Comparison of ENCODE assay signal across 1 cellular context in the genomic region with DNA sequence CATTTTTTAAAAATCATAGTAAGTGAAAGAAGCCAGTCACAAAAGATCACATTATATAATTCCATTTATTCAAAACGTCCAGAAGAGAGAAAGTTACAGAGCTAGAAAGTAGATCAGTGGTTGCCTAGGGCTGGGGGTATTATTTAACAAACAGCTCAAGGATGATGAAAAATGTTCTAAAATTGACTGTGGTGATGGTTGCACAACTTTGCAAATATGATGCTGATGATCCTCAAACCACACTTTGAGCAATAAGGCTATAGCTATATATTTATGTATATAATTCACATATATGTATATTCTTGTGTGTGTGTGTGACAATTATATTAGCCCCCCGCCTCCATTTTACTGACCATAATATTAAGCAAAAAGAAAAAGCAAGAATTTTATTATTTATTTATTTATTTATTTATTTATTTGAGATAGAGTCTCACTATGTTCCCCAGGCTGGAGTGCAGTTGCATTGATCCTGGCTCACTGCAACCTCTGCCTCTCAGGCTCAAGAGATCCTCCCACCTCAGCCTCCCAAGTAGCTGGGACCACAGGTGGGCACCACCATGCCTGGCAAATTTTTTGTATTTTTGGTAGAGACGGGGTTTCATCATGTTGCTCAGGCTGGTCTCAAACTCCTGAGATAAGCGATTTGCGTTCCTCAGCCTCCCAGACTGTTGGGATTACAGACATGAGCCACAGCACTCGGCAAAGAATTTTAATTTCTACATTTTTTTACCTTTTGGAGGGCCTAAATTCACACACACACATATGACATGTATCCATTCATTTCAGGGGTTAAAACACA.
TF ChIP-seq lines count a peak whose summit lies in the region.

No MANE protein-coding gene starts in this region.

TF ChIP-seq in GM23338, 12 proteins besides CTCF, POLR2A, EP300 and RAD21 (continued from another document):
- TF ChIP-seq, protein P1, sequence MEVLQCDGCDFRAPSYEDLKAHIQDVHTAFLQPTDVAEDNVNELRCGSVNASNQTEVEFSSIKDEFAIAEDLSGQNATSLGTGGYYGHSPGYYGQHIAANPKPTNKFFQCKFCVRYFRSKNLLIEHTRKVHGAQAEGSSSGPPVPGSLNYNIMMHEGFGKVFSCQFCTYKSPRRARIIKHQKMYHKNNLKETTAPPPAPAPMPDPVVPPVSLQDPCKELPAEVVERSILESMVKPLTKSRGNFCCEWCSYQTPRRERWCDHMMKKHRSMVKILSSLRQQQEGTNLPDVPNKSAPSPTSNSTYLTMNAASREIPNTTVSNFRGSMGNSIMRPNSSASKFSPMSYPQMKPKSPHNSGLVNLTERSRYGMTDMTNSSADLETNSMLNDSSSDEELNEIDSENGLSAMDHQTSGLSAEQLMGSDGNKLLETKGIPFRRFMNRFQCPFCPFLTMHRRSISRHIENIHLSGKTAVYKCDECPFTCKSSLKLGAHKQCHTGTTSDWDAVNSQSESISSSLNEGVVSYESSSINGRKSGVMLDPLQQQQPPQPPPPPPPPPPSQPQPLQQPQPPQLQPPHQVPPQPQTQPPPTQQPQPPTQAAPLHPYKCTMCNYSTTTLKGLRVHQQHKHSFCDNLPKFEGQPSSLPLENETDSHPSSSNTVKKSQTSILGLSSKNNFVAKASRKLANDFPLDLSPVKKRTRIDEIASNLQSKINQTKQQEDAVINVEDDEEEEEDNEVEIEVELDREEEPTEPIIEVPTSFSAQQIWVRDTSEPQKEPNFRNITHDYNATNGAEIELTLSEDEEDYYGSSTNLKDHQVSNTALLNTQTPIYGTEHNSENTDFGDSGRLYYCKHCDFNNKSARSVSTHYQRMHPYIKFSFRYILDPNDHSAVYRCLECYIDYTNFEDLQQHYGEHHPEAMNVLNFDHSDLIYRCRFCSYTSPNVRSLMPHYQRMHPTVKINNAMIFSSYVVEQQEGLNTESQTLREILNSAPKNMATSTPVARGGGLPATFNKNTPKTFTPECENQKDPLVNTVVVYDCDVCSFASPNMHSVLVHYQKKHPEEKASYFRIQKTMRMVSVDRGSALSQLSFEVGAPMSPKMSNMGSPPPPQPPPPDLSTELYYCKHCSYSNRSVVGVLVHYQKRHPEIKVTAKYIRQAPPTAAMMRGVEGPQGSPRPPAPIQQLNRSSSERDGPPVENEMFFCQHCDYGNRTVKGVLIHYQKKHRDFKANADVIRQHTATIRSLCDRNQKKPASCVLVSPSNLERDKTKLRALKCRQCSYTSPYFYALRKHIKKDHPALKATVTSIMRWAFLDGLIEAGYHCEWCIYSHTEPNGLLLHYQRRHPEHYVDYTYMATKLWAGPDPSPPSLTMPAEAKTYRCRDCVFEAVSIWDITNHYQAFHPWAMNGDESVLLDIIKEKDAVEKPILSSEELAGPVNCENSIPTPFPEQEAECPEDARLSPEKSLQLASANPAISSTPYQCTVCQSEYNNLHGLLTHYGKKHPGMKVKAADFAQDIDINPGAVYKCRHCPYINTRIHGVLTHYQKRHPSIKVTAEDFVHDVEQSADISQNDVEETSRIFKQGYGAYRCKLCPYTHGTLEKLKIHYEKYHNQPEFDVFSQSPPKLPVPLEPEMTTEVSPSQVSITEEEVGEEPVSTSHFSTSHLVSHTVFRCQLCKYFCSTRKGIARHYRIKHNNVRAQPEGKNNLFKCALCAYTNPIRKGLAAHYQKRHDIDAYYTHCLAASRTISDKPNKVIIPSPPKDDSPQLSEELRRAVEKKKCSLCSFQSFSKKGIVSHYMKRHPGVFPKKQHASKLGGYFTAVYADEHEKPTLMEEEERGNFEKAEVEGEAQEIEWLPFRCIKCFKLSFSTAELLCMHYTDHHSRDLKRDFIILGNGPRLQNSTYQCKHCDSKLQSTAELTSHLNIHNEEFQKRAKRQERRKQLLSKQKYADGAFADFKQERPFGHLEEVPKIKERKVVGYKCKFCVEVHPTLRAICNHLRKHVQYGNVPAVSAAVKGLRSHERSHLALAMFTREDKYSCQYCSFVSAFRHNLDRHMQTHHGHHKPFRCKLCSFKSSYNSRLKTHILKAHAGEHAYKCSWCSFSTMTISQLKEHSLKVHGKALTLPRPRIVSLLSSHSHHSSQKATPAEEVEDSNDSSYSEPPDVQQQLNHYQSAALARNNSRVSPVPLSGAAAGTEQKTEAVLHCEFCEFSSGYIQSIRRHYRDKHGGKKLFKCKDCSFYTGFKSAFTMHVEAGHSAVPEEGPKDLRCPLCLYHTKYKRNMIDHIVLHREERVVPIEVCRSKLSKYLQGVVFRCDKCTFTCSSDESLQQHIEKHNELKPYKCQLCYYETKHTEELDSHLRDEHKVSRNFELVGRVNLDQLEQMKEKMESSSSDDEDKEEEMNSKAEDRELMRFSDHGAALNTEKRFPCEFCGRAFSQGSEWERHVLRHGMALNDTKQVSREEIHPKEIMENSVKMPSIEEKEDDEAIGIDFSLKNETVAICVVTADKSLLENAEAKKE (CRISPR knock-in tag; IDR thresholded peaks at IDR 0.05) = no peak
- TF ChIP-seq JUNB (IDR thresholded peaks at IDR 0.05; ENCODE audit: unreplicated experiment) (no peak), EZH2phosphoT487 (IDR thresholded peaks at IDR 0.05; ENCODE audit: unreplicated experiment) (no peak), NANOG (IDR thresholded peaks at IDR 0.05; ENCODE audit: borderline replicate concordance) (no peak)
- TF ChIP-seq, protein P2, sequence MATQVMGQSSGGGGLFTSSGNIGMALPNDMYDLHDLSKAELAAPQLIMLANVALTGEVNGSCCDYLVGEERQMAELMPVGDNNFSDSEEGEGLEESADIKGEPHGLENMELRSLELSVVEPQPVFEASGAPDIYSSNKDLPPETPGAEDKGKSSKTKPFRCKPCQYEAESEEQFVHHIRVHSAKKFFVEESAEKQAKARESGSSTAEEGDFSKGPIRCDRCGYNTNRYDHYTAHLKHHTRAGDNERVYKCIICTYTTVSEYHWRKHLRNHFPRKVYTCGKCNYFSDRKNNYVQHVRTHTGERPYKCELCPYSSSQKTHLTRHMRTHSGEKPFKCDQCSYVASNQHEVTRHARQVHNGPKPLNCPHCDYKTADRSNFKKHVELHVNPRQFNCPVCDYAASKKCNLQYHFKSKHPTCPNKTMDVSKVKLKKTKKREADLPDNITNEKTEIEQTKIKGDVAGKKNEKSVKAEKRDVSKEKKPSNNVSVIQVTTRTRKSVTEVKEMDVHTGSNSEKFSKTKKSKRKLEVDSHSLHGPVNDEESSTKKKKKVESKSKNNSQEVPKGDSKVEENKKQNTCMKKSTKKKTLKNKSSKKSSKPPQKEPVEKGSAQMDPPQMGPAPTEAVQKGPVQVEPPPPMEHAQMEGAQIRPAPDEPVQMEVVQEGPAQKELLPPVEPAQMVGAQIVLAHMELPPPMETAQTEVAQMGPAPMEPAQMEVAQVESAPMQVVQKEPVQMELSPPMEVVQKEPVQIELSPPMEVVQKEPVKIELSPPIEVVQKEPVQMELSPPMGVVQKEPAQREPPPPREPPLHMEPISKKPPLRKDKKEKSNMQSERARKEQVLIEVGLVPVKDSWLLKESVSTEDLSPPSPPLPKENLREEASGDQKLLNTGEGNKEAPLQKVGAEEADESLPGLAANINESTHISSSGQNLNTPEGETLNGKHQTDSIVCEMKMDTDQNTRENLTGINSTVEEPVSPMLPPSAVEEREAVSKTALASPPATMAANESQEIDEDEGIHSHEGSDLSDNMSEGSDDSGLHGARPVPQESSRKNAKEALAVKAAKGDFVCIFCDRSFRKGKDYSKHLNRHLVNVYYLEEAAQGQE (IDR thresholded peaks at IDR 0.05; ENCODE audit: unreplicated experiment) = no peak
